In genomic region chr13:30832845-30833332, GRCh38 we compare ENCODE assay signal across 8 cellular contexts.
DNase-seq lines count a peak whose midpoint lies in the region; ATAC-seq and TF ChIP-seq lines count a peak whose summit lies in the region.

No MANE protein-coding gene starts in this region.

- CTCF ChIA-PET in Caco-2 (lab: Charles Lee) = no interaction called here

- peaks cover 5% of the 10 kb centered on the region for H3K9me3 Mint-ChIP-seq in Caco-2 (ENCODE audit: unreplicated experiment)

- TF ChIP-seq CTCF in Caco-2 (IDR thresholded peaks at IDR 0.05; ENCODE audit: insufficient read depth in 1 of 2, low read depth in 1 of 2, low read length in 1 of 2, severe bottlenecking in 1 of 2, unreplicated experiment in 1 of 2) = no peak
- TF ChIP-seq CTCF in NB4 (IDR thresholded peaks at IDR 0.05; ENCODE audit: low read depth, low read length) = no peak
- no peak for TF ChIP-seq CTCF in epithelial cell of esophagus (IDR thresholded peaks at IDR 0.05; ENCODE audit: insufficient read depth, low read depth, low read length, missing control alignments)

- peak overlapping the region; percentile 23 for H3K27ac Mint-ChIP-seq in Caco-2 (ENCODE audit: unreplicated experiment)

- H3K4me1 ChIP-seq in Caco-2 (peaks cover 29% of the 10 kb centered on the region), SJSA1 (replicated peaks) (peaks cover 33% of the 10 kb centered on the region)

- POLR2A ChIA-PET in Caco-2 (lab: Charles Lee) = no interaction called here

- no TSS peak for BruUV-seq in Caco-2 (replicated peaks; lab: Mats Ljungman, UMichigan)

- TF ChIP-seq POLR2A in NB4 (IDR thresholded peaks at IDR 0.05; ENCODE audit: extremely low read depth, insufficient read length) = no peak

- intact Hi-C loops in Caco-2 (cut with micrococcal nuclease; ENCODE audit: unreplicated experiment) = no loop called here

- H3K27me3 ChIP-seq in Caco-2 (replicated peaks; ENCODE audit: control insufficient read depth, insufficient read depth, low read length) (no peaks in the 10 kb centered on the region), SJSA1 (replicated peaks) (no peaks in the 10 kb centered on the region)

- H3K27me3 Mint-ChIP-seq in Caco-2 (ENCODE audit: insufficient read depth, unreplicated experiment) = no peaks in the 10 kb centered on the region

- H3K4me3 ChIP-seq in Caco-2 (ENCODE audit: low read depth, low read length) = no peak overlapping the region
- no peak overlapping the region for H3K4me3 ChIP-seq in NB4 (ENCODE audit: low read depth, low read length)
- no peak overlapping the region for H3K4me3 ChIP-seq in SJSA1
- no peak overlapping the region for H3K4me3 ChIP-seq in epithelial cell of esophagus (ENCODE audit: low read length)

- H3K4me3 Mint-ChIP-seq in Caco-2 (ENCODE audit: unreplicated experiment) = peak overlapping the region; percentile 27

- no peaks in the 10 kb centered on the region for H3K36me3 Mint-ChIP-seq in Caco-2 (ENCODE audit: insufficient read depth, unreplicated experiment)

- DNase-seq in Caco-2 (peak; percentile 23 to 80), NB4 (ENCODE audit: low read depth) (peak; percentile 44), SJSA1 (ENCODE audit: low read depth in 1 of 2, low spot score in 2 of 2) (peak; percentile 58 to 83), epithelial cell of esophagus (ENCODE audit: low read depth) (peak; percentile 89)
- DNase-seq in stimulated activated CD4-positive, alpha-beta T cell treated with anti-CD3 and anti-CD28 coated beads, Interleukin-12 subunit alpha, Interleukin-12 subunit beta, amount 100 ng/mL, for 24 hours (ENCODE audit: low read depth in 2 of 2) = peak; percentile 5 to 32

- H3K36me3 ChIP-seq in Caco-2 (ENCODE audit: control insufficient read depth, insufficient read depth, low read length) = no peaks in the 10 kb centered on the region
- no peaks in the 10 kb centered on the region for H3K36me3 ChIP-seq in SJSA1

- H3K27ac ChIP-seq in SJSA1 = peak overlapping the region; percentile 51

- H3K9me3 ChIP-seq in Caco-2 (no peaks in the 10 kb centered on the region), SJSA1 (replicated peaks) (no peaks in the 10 kb centered on the region)

- ATAC-seq in HG02840 (IDR thresholded peaks at IDR 0.05; ENCODE audit: low FRiP score, unreplicated experiment) = no peak
- no peak for ATAC-seq in HG02970 (IDR thresholded peaks at IDR 0.05; ENCODE audit: low FRiP score, unreplicated experiment)
- ATAC-seq in HG02642 (IDR thresholded peaks at IDR 0.05; ENCODE audit: poor library complexity, unreplicated experiment) = no peak

- peaks cover 18% of the 10 kb centered on the region for H3K4me1 Mint-ChIP-seq in Caco-2 (ENCODE audit: low read depth, unreplicated experiment)

Comparison
In these comparisons a context has a peak if more than half of its experiments do, and no peak if none do; other contexts are left out.
1. DNase-seq: peak in every context shown above with its lines; median percentile 89 in epithelial cell of esophagus; 70 in SJSA1; 52 in Caco-2; 44 in NB4; 18 in stimulated activated CD4-positive, alpha-beta T cell treated with anti-CD3 and anti-CD28 coated beads, Interleukin-12 subunit alpha, Interleukin-12 subunit beta, amount 100 ng/mL, for 24 hours.